Comparison of ENCODE assay signal across 1 cellular context in the genomic region with DNA sequence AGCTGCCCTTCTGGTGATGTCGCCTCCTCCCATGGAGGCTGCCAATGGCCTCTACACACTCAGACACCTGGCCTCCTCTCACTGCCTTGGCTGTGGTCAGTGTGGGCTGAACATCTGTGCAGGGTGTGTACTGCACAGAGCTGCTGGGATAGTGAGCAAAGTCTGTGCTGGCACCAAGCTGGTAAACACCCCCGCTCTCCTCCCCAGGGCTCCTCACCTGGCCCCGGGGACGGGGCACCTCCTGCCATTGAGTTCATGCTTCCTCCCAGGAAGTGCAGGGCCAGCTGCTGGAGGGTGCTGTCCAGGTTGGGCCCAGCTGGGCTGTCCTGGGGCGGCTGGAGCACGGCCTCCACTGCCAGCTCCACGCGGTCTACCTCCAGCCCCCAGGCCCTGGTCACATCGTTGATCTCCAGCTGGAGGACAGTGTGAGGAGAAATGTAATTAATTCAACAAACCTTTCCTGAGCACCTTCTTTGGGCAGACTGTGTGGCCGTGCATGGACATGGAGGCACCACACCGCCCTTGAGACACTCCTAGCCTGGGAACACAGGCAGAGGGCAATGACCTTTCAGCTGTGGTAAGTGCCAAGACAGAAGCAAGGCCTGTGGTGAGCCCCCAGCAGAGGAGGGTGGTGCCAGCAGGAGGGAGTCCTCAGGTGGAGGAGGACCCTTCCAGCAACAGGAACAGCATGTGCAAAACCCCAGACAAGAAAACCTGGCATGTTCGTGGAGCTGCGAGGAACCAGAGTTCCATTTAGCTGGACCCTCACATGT.
TF ChIP-seq lines count a peak whose summit lies in the region.

No MANE protein-coding gene starts in this region.

TF ChIP-seq in H1, 55 proteins besides CTCF, POLR2A, EP300 and RAD21:
- no peak for TF ChIP-seq NRF1 (IDR thresholded peaks at IDR 0.05; ENCODE audit: low read depth, low read length)
- no peak for TF ChIP-seq RFX5 (IDR thresholded peaks at IDR 0.05; ENCODE audit: borderline replicate concordance, low read depth, low read length)
- TF ChIP-seq KDM4A (IDR thresholded peaks at IDR 0.05; ENCODE audit: low read depth, low read length, severe bottlenecking): no peak
- no peak for TF ChIP-seq HDAC2 (IDR thresholded peaks at IDR 0.05; ENCODE audit: borderline replicate concordance in 1 of 2, low read depth in 2 of 2, low read length in 2 of 2)
- no peak for TF ChIP-seq MAX (IDR thresholded peaks at IDR 0.05)
- TF ChIP-seq FOSL1 (IDR thresholded peaks at IDR 0.05; ENCODE audit: insufficient read depth, low read depth, low read length): no peak
- TF ChIP-seq KDM5A (IDR thresholded peaks at IDR 0.05; ENCODE audit: low read length): no peak
- TF ChIP-seq E2F6 (IDR thresholded peaks at IDR 0.05): no peak
- no peak for TF ChIP-seq POLR2AphosphoS5 (IDR thresholded peaks at IDR 0.05; ENCODE audit: low read depth, low read length)
- TF ChIP-seq CHD7 (IDR thresholded peaks at IDR 0.05; ENCODE audit: insufficient replicate concordance, low read length): no peak
- TF ChIP-seq BRCA1 (IDR thresholded peaks at IDR 0.05; ENCODE audit: low read depth, low read length): no peak
